In genomic region chr5:15992918-15993317, GRCh38 we compare ENCODE assay signal across 18 cellular contexts.
A peak's percentile ranks its signal among the peaks of the same experiment; 100 is the strongest.
DNase-seq lines count a peak whose midpoint lies in the region; ATAC-seq and TF ChIP-seq lines count a peak whose summit lies in the region.
"Had no signal": no experiment of that assay in that cellular context is flagged by ENCODE, and none has a peak within 500 bp of the region (broad histone marks: within the 10 kb centered on the region; RNA-seq: fewer than 3 reads in every experiment).

No MANE protein-coding gene starts in this region.

- CTCF ChIA-PET in RWPE1 (lab: Yijun Ruan, JAX): no interaction called here

- TF ChIP-seq POLR2A in ovary (IDR thresholded peaks at IDR 0.05): no peak

- H3K9me3 Mint-ChIP-seq in nephron: peaks cover 39% of the 10 kb centered on the region

- no peaks in the 10 kb centered on the region for H3K9me3 ChIP-seq in ovary
- H3K9me3 ChIP-seq: adrenal gland had no signal

- DNase-seq in EH (ENCODE audit: low read depth) (peak; percentile 57), RWPE1 (ENCODE audit: low spot score) (peak; percentile 20), epithelial cell of prostate (ENCODE audit: low read depth, low spot score) (peak; percentile 48), ovary (no peak), COLO668 (lab: John Stamatoyannopoulos, UW; ENCODE audit: unreplicated experiment) (no peak), GM19238 (ENCODE audit: insufficient read length, low spot score) (no peak)
- DNase-seq: activated CD8-positive, alpha-beta memory T cell treated with anti-CD3 and anti-CD28 coated beads, Interleukin-2, amount 50 U/mL, for 48 hours; adrenal gland; CD4-positive, CD25-positive, alpha-beta regulatory T cell; effector CD4-positive, alpha-beta T cell; NCI-H1048; NCI-H510A; SHP77 treated with DMSO at 0.1 percent for 48 hours; stimulated activated CD4-positive, alpha-beta T cell treated with anti-CD3 and anti-CD28 coated beads, Interleukin-4, amount 100 ng/mL, for 4 hours; stimulated activated naive CD4-positive, alpha-beta T cell treated with Interleukin-2 at 50 U/mL for 16 hours had no signal

- no peak overlapping the region for H3K4me3 Mint-ChIP-seq in nephron
- H3K4me3 Mint-ChIP-seq: CD4-positive, CD25-positive, alpha-beta regulatory T cell; memory B cell had no signal

- no peaks in the 10 kb centered on the region for H3K27me3 Mint-ChIP-seq in nephron (ENCODE audit: low read depth)
- H3K27me3 Mint-ChIP-seq: CD4-positive, CD25-positive, alpha-beta regulatory T cell; memory B cell had no signal

- POLR2A ChIA-PET in RWPE1 (lab: Yijun Ruan, JAX; ENCODE audit: low non-redundant PET): interaction anchor here (0.7 kb wide), 1 partner anchor 674 kb away, joined by 3 read pairs; no protein-coding TSS in a partner anchor

- H3K27ac Mint-ChIP-seq in nephron: peak overlapping the region in 2 of 3 experiments; percentile 3 to 21
- H3K27ac Mint-ChIP-seq: CD4-positive, CD25-positive, alpha-beta regulatory T cell; memory B cell had no signal

- no peak for TF ChIP-seq EP300 in ovary (IDR thresholded peaks at IDR 0.05)

- WGBS in ovary, 3 donors: 79 to 85% (median 82%) methylated on average over 2 of the region's 2 CpGs

- H3K4me1 ChIP-seq in ovary (ENCODE audit: insufficient read depth): no peaks in the 10 kb centered on the region
- H3K4me1 ChIP-seq: adrenal gland had no signal

- H3K27me3 ChIP-seq in ovary: no peaks in the 10 kb centered on the region
- H3K27me3 ChIP-seq: adrenal gland had no signal

- intact Hi-C loops in ovary (cut with DNase I): no loop called here

- ATAC-seq in GM21528 (IDR thresholded peaks at IDR 0.05; ENCODE audit: low FRiP score, unreplicated experiment): no peak

- H3K4me1 Mint-ChIP-seq in nephron: no peaks in the 10 kb centered on the region
- H3K4me1 Mint-ChIP-seq: CD4-positive, CD25-positive, alpha-beta regulatory T cell; memory B cell had no signal

- peaks cover 16% of the 10 kb centered on the region for H3K36me3 Mint-ChIP-seq in nephron (ENCODE audit: low read depth)
- H3K36me3 Mint-ChIP-seq: CD4-positive, CD25-positive, alpha-beta regulatory T cell had no signal

- H3K27ac ChIP-seq in RWPE1: no peak overlapping the region
- peak overlapping the region; percentile 89 for H3K27ac ChIP-seq in epithelial cell of prostate
- no peak overlapping the region for H3K27ac ChIP-seq in ovary
- H3K27ac ChIP-seq: adrenal gland had no signal

- no peak for TF ChIP-seq CTCF in RWPE1 (conservative IDR thresholded peaks at IDR 0.05; ENCODE audit: low read depth)
- no peak for TF ChIP-seq CTCF in nephron (IDR thresholded peaks at IDR 0.05; ENCODE audit: unreplicated experiment in 3 of 3)
- TF ChIP-seq CTCF in ovary (IDR thresholded peaks at IDR 0.05): no peak

- no peaks in the 10 kb centered on the region for H3K36me3 ChIP-seq in ovary
- H3K36me3 ChIP-seq: adrenal gland had no signal

- H3K4me3 ChIP-seq in ovary: no peak overlapping the region
- H3K4me3 ChIP-seq: adrenal gland had no signal

Comparison
In these comparisons a context has a peak if more than half of its experiments do, and no peak if none do; other contexts are left out.
1. DNase-seq: peak in EH (single experiment), RWPE1 (single experiment) and epithelial cell of prostate (single experiment); none in ovary (0 of 5), COLO668 (single experiment) and GM19238 (single experiment).